Comparison of ENCODE assay signal across 8 cellular contexts in the genomic region with DNA sequence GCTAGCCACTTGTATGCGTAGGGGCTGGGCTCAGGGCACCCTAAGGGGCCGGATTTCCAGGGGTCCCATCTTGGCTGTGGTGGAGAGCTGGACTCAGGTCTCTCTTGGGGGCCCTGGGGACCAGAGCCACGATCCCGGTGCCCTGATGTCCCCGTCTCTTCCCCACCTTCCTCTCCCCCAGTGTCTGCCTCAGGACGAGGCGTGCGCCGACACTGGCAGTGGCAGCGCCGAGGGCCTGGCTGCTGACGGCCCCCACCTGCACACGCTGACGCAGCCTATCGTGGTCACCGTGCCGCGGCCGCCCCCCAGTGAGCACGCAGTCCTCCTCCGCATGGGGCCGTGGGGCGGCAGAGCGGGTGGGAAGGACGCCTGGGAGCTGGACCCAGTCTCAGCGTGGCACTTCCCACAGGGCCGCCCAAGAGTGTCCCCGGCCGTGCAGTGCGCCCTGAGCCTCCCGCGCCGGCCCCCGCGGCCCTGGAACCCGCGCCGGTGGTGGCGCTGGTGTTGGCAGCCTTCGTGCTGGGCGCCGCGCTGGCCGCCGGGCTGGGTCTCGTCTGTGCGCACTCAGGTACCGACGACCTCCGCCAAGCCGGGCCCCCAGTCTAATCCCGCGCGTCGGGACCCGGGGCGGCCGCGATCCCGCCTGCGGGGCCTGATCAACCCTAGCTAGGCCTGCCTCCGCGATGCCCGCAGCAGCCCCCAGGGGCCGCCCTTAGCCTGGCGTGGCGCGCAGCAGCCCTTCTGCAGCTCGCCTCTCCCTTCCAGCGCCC. TPM values are rescaled to one million over a fixed set of nuclear protein-coding genes. Genes with fewer than 3 reads are reported as not detected.
DNase-seq lines count a peak whose midpoint lies in the region; ATAC-seq and TF ChIP-seq lines count a peak whose summit lies in the region.

No MANE protein-coding gene starts in this region.

- H2AK9ac ChIP-seq in IMR-90 (replicated peaks; ENCODE audit: low read depth, low read length, poor library complexity): peak overlapping the region; percentile 82

- peaks cover 30% of the 10 kb centered on the region for H3K27me3 Mint-ChIP-seq in CD8-positive, alpha-beta T cell (ENCODE audit: low read depth)

- H3K36me3 Mint-ChIP-seq in CD8-positive, alpha-beta T cell: peaks cover 19% of the 10 kb centered on the region

- H3K4me1 ChIP-seq in CD8-positive, alpha-beta T cell (ENCODE audit: insufficient read depth, low read length): peaks cover 40% of the 10 kb centered on the region
- peaks cover 21% of the 10 kb centered on the region for H3K4me1 ChIP-seq in IMR-90 (ENCODE audit: control insufficient read depth, insufficient read depth, low read length)

- H2AFZ ChIP-seq in IMR-90 (replicated peaks; ENCODE audit: low read length, poor library complexity): peak overlapping the region; percentile 90

- peaks cover 45% of the 10 kb centered on the region for H3K4me1 Mint-ChIP-seq in CD8-positive, alpha-beta T cell (ENCODE audit: low read depth)

- peak overlapping the region; percentile 44 for H3K4me2 ChIP-seq in IMR-90 (ENCODE audit: low read depth, low read length)

- no peak overlapping the region for H2BK15ac ChIP-seq in IMR-90 (ENCODE audit: low read depth, low read length)

- peaks cover 21% of the 10 kb centered on the region for H3K27me3 ChIP-seq in CD8-positive, alpha-beta T cell (ENCODE audit: insufficient read depth, low read length)
- peaks cover 11% of the 10 kb centered on the region for H3K27me3 ChIP-seq in IMR-90 (ENCODE audit: control insufficient read depth, insufficient read depth, low read length)

- CTCF ChIA-PET in CD8-positive, alpha-beta T cell (lab: Charles Lee): interaction anchor here (0.8 to 2.0 kb wide), 9 partner anchors 9 to 213 kb away, joined by 3 to 6 read pairs (median 3); partner anchors contain the start of genes MAP2K7 and TIMM44
- CTCF ChIA-PET in IMR-90 (lab: Yijun Ruan, JAX): interaction anchor here (2.4 kb wide), 1 partner anchor 12 kb away, joined by 10 read pairs; no protein-coding TSS in a partner anchor

- no peaks in the 10 kb centered on the region for H3K9me3 ChIP-seq in CD8-positive, alpha-beta T cell (ENCODE audit: low read length)
- no peaks in the 10 kb centered on the region for H3K9me3 ChIP-seq in IMR-90 (ENCODE audit: control insufficient read depth, insufficient read depth, low read length)

- no TSS peak for BruUV-seq in IMR-90 (replicated peaks; lab: Mats Ljungman, UMichigan)

- no peak for TF ChIP-seq POLR2A in IMR-90 (IDR thresholded peaks at IDR 0.05; ENCODE audit: low read depth, low read length)

- no peaks in the 10 kb centered on the region for H3K36me3 ChIP-seq in CD8-positive, alpha-beta T cell (ENCODE audit: insufficient read depth, low read length)
- H3K36me3 ChIP-seq in IMR-90 (ENCODE audit: control insufficient read depth, insufficient read depth, low read length): peaks cover 9% of the 10 kb centered on the region; the same call in 1 of the 2 replicates

- H2BK5ac ChIP-seq in IMR-90 (ENCODE audit: low read depth, low read length, poor library complexity, severe bottlenecking): no peak overlapping the region

- no peak overlapping the region for H3K27ac ChIP-seq in CD8-positive, alpha-beta T cell (ENCODE audit: low read depth, low read length)
- H3K27ac ChIP-seq in IMR-90 (ENCODE audit: insufficient read depth, low read length): no peak overlapping the region; the same call in 1 of the 2 replicates
- no peak overlapping the region; the same call in 1 of the 2 replicates for H3K27ac ChIP-seq in VCaP

- intact Hi-C loops in CD8-positive, alpha-beta T cell (cut with DNase I, micrococcal nuclease): no loop called here
- intact Hi-C loops in IMR-90 (cut with micrococcal nuclease): no loop called here

- no peaks in the 10 kb centered on the region for H3K9me3 Mint-ChIP-seq in CD8-positive, alpha-beta T cell

- no peak overlapping the region for H3K27ac Mint-ChIP-seq in CD8-positive, alpha-beta T cell

- TF ChIP-seq RAD21 in IMR-90 (IDR thresholded peaks at IDR 0.05; ENCODE audit: low read length): peak; percentile 55

- H2BK120ac ChIP-seq in IMR-90 (ENCODE audit: low read depth, low read length): no peak overlapping the region

- no peak overlapping the region for H3K18ac ChIP-seq in IMR-90 (ENCODE audit: low read depth, low read length)

- H3K14ac ChIP-seq in IMR-90 (replicated peaks; ENCODE audit: low read depth, low read length): no peak overlapping the region

- no peak overlapping the region for H3K9ac ChIP-seq in IMR-90 (ENCODE audit: low read depth, low read length)

- H3K23ac ChIP-seq in IMR-90 (ENCODE audit: low read depth, low read length): 0 out of 2 replicates have a peak overlapping the region, but pooled peaks have one; percentile 2

- H4K5ac ChIP-seq in IMR-90 (ENCODE audit: low read depth, low read length): no peak overlapping the region; the same call in 1 of the 2 replicates

- H3K56ac ChIP-seq in IMR-90 (ENCODE audit: extremely low read depth, insufficient read depth, low read length): no peak overlapping the region

- H3K4me3 ChIP-seq in CD8-positive, alpha-beta T cell (ENCODE audit: low read depth, low read length): peak overlapping the region; percentile 33
- H3K4me3 ChIP-seq in IMR-90 (ENCODE audit: insufficient read depth, low read depth, low read length) (no peak overlapping the region), cardiac fibroblast (replicated peaks in 1 of 2; ENCODE audit: low read depth in 2 of 2, low read length in 2 of 2) (peak overlapping the region in 1 of 2 donors; percentile 40)

- peak overlapping the region; percentile 61 to 67; a peak in 1 of 4 replicates for H4K8ac ChIP-seq in IMR-90 (ENCODE audit: low read depth in 2 of 2, low read length in 2 of 2)

- POLR2A ChIA-PET in CD8-positive, alpha-beta T cell (lab: Charles Lee): interaction anchor here (0.9 to 2.9 kb wide), 3 partner anchors 14 to 48 kb away, joined by 3 to 10 read pairs (median 5); partner anchors contain the start of genes MAP2K7 and TIMM44
- POLR2A ChIA-PET in IMR-90 (lab: Charles Lee; ENCODE audit: unreplicated experiment): no interaction called here

- H3K9me1 ChIP-seq in IMR-90 (ENCODE audit: insufficient read depth, low read length): peaks cover 9% of the 10 kb centered on the region

- TF ChIP-seq CTCF in CD8-positive, alpha-beta T cell (IDR thresholded peaks at IDR 0.05): peak; percentile 58
- peak; percentile 53 for TF ChIP-seq CTCF in IMR-90 (conservative IDR thresholded peaks at IDR 0.05; ENCODE audit: low read depth, low read length)
- TF ChIP-seq CTCF in VCaP (conservative IDR thresholded peaks at IDR 0.05): peak; percentile 71
- peak; percentile 42 for TF ChIP-seq CTCF in cardiac fibroblast (IDR thresholded peaks at IDR 0.05; ENCODE audit: low read depth, low read length)

- 0 out of 2 replicates have a peak overlapping the region, but pooled peaks have one; percentile 75 for H3K4ac ChIP-seq in IMR-90 (ENCODE audit: low read depth, low read length)

- H4K20me1 ChIP-seq in IMR-90 (ENCODE audit: insufficient read depth, low read length): peaks cover 11% of the 10 kb centered on the region

- in situ Hi-C loops in IMR-90 (cut with MboI; ENCODE audit: low sequenced_read_pairs): no loop called here

- 10% methylated on average over 50 of the region's 70 CpGs; no CpG with 5 or more reads in 1 of the 2 experiments for WGBS in IMR-90 (ENCODE audit: extremely low coverage in 2 of 2, insufficient read length in 1 of 2), 2 experiments

- dilution Hi-C loops in IMR-90 (cut with HindIII; ENCODE audit: low sequenced_read_pairs, unreplicated experiment): no loop called here

- H2BK20ac ChIP-seq in IMR-90 (ENCODE audit: low read depth, low read length): no peak overlapping the region

- 0 out of 2 replicates have a peak overlapping the region, but pooled peaks have one; percentile 70 for H2AK5ac ChIP-seq in IMR-90 (ENCODE audit: low read depth, low read length)

- H4K91ac ChIP-seq in IMR-90 (ENCODE audit: insufficient read depth, low read depth, low read length): peak overlapping the region; percentile 47; the same call in 1 of the 2 replicates

- no peak for ATAC-seq in CD8-positive, alpha-beta T cell
- ATAC-seq in IMR-90 (ENCODE audit: low read depth) (peak; percentile 8), HG03469 (IDR thresholded peaks at IDR 0.05; ENCODE audit: unreplicated experiment) (no peak), HG02798 (IDR thresholded peaks at IDR 0.05; ENCODE audit: poor library complexity, unreplicated experiment) (no peak)

- peaks cover 0 to 19% of the 10 kb centered on the region in 2 experiments; a peak in 2 of 4 replicates for H3K79me1 ChIP-seq in IMR-90 (ENCODE audit: low read depth in 1 of 2, low read length in 2 of 2)

- peak overlapping the region; percentile 75 for H3K4me3 Mint-ChIP-seq in CD8-positive, alpha-beta T cell

- peak in 5 of 7 experiments; percentile 33 to 71 (median 60) for DNase-seq in CD8-positive, alpha-beta T cell
- peak; percentile 45 for DNase-seq in IMR-90
- DNase-seq in cardiac fibroblast (ENCODE audit: low read depth in 2 of 2): peak; percentile 56 to 67
- DNase-seq in kidney glomerular epithelial cell (lab: John Stamatoyannopoulos, UW): peak; percentile 9
- peak; percentile 35 for DNase-seq in stimulated activated CD8-positive, alpha-beta memory T cell treated with anti-CD3 and anti-CD28 coated beads, Interleukin-7, amount 100 ng/mL, for 24 hours (ENCODE audit: low read depth)

RNA-seq across cellular contexts. Expression of gene SNAPC2, which starts 2.7 kb away (rescaled TPM):
- 10 to 100 TPM; 15.4 to 17.0 TPM for total RNA-seq in CD8-positive, alpha-beta T cell
- total RNA-seq in IMR-90 (2012; rRNA removed): 12.5 TPM in 2 replicates
- 29.2 and 34.9 TPM in 2 replicates for polyA plus RNA-seq in IMR-90 (2012; rRNA removed)
- polyA plus RNA-seq in IMR-90 (2012; cell fraction: cytosol; rRNA removed): 25.5 and 35.6 TPM in 2 replicates
- 14.1 and 27.5 TPM in 2 replicates for polyA plus RNA-seq in IMR-90 (2012; cell fraction: nucleus; rRNA removed; ENCODE audit: low replicate concordance)

RNA-seq across cellular contexts. Expression of gene TGFBR3L, which starts 2.8 kb away (rescaled TPM):
- 1 to 10 TPM; 2.1 to 2.7 TPM for total RNA-seq in CD8-positive, alpha-beta T cell
- not detected in 2 replicates for total RNA-seq in IMR-90 (2012; rRNA removed)
- polyA plus RNA-seq in IMR-90 (2012; rRNA removed): 0.94 and 2.2 TPM in 2 replicates
- polyA plus RNA-seq in IMR-90 (2012; cell fraction: cytosol; rRNA removed): 3.5 and 4.4 TPM in 2 replicates
- 1.9 and 3.1 TPM in 2 replicates for polyA plus RNA-seq in IMR-90 (2012; cell fraction: nucleus; rRNA removed; ENCODE audit: low replicate concordance)

RNA-seq across cellular contexts. Expression of gene CTXN1, which starts 8.5 kb away (rescaled TPM):
- not detected for total RNA-seq in CD8-positive, alpha-beta T cell
- 0.36 and 0.56 TPM in 2 replicates for total RNA-seq in IMR-90 (2012; rRNA removed)
- 7.4 and 12.8 TPM in 2 replicates for polyA plus RNA-seq in IMR-90 (2012; rRNA removed)
- 8.1 and 17.5 TPM in 2 replicates for polyA plus RNA-seq in IMR-90 (2012; cell fraction: cytosol; rRNA removed)
- polyA plus RNA-seq in IMR-90 (2012; cell fraction: nucleus; rRNA removed; ENCODE audit: low replicate concordance): 3.9 and 11.2 TPM in 2 replicates

RNA-seq across cellular contexts. Expression of gene MAP2K7, which starts 13.8 kb away (rescaled TPM):
- total RNA-seq in CD8-positive, alpha-beta T cell: 100 to 1,000 TPM; 127 to 135 TPM
- total RNA-seq in IMR-90 (2012; rRNA removed): 3.9 and 4.1 TPM in 2 replicates
- polyA plus RNA-seq in IMR-90 (2012; rRNA removed): 15.6 TPM in 2 replicates
- 4.4 and 11.5 TPM in 2 replicates for polyA plus RNA-seq in IMR-90 (2012; cell fraction: cytosol; rRNA removed)
- polyA plus RNA-seq in IMR-90 (2012; cell fraction: nucleus; rRNA removed; ENCODE audit: low replicate concordance): 49.0 and 68.0 TPM in 2 replicates

RNA-seq across cellular contexts. Expression of gene TIMM44, which starts 26.0 kb away (rescaled TPM):
- 100 to 1,000 TPM in 1 of 2 experiments, 10 to 100 TPM in 1; 97.7 to 101 TPM for total RNA-seq in CD8-positive, alpha-beta T cell
- 37.6 and 43.0 TPM in 2 replicates for total RNA-seq in IMR-90 (2012; rRNA removed)
- polyA plus RNA-seq in IMR-90 (2012; rRNA removed): 52.3 and 65.3 TPM in 2 replicates
- polyA plus RNA-seq in IMR-90 (2012; cell fraction: cytosol; rRNA removed): 34.9 and 59.4 TPM in 2 replicates
- polyA plus RNA-seq in IMR-90 (2012; cell fraction: nucleus; rRNA removed; ENCODE audit: low replicate concordance): 92.3 and 186 TPM in 2 replicates

Comparison
In these comparisons a context has a peak if more than half of its experiments do, and no peak if none do; other contexts are left out.
1. DNase-seq: peak in every context shown above with its lines; median percentile 62 in cardiac fibroblast; 60 in CD8-positive, alpha-beta T cell; 45 in IMR-90; 35 in stimulated activated CD8-positive, alpha-beta memory T cell treated with anti-CD3 and anti-CD28 coated beads, Interleukin-7, amount 100 ng/mL, for 24 hours; 9 in kidney glomerular epithelial cell.